8 cellular contexts compared by ENCODE assay signal in the genomic region with DNA sequence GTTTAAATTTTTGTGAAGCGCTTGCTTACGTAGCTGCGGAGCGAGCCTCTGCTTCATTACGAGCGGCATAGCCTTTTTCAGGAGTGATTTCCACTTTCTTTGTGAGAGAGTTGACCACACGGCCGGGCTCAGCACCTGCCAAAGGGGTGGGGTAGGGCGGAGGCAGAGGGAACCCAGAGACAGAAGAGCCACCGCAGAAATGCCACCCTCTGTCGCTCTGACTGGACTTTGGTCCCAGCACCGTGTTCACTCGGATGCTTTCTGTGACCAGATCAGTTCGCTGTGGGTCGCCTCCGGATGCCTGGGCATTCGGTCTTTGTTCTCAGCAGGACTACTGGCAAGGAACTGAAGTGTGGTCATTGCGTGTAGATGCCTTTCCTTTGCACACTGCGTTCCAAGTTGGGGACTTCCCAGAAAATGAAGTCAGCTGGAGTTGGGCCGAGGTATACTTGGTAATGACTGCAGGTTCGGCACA. TPM values are rescaled to one million over a fixed set of nuclear protein-coding genes. Genes with fewer than 3 reads are reported as not detected.
DNase-seq lines count a peak whose midpoint lies in the region; ATAC-seq, FAIRE-seq and TF ChIP-seq lines count a peak whose summit lies in the region.

No MANE protein-coding gene starts in this region.

- H3K27me3 ChIP-seq in endothelial cell of umbilical vein (ENCODE audit: control insufficient read depth in 2 of 2, insufficient read depth in 2 of 2, low read length in 2 of 2) (peaks cover 23 to 34% of the 10 kb centered on the region in 2 experiments), mucosa of rectum (ENCODE audit: control insufficient read depth in 2 of 2, insufficient read depth in 2 of 2, low read length in 2 of 2) (peaks cover 0 to 3% of the 10 kb centered on the region in 2 donors)

- H3K4me1 ChIP-seq in endothelial cell of umbilical vein (ENCODE audit: control insufficient read depth, extremely low read depth, insufficient read depth, low read length) (no peaks in the 10 kb centered on the region), mucosa of rectum (ENCODE audit: control insufficient read depth in 2 of 2, insufficient read depth in 2 of 2, low read length in 2 of 2) (no peaks in the 10 kb centered on the region), urinary bladder (ENCODE audit: insufficient read depth) (no peaks in the 10 kb centered on the region)

- no peaks in the 10 kb centered on the region for H3K9me3 ChIP-seq in endothelial cell of umbilical vein (replicated peaks; ENCODE audit: control insufficient read depth, insufficient read depth, low read length)
- no peaks in the 10 kb centered on the region for H3K9me3 ChIP-seq in mucosa of rectum (ENCODE audit: control insufficient read depth in 2 of 2, low read length in 2 of 2)

- no peak for FAIRE-seq in endothelial cell of umbilical vein (lab: Jason Lieb, UNC)

- ATAC-seq in GM19023 (IDR thresholded peaks at IDR 0.05; ENCODE audit: unreplicated experiment) = no peak

- H3K9ac ChIP-seq in endothelial cell of umbilical vein (replicated peaks; ENCODE audit: extremely low read depth, insufficient read depth, low read length) = no peak overlapping the region
- H3K9ac ChIP-seq in mucosa of rectum (ENCODE audit: low read depth in 1 of 2, low read length in 2 of 2) = no peak overlapping the region

- intact Hi-C loops in endothelial cell of umbilical vein (cut with micrococcal nuclease) = no loop called here

- H3K79me2 ChIP-seq in endothelial cell of umbilical vein (ENCODE audit: control insufficient read depth, insufficient read depth, low read length) = no peaks in the 10 kb centered on the region

- no peak for TF ChIP-seq POLR2A in endothelial cell of umbilical vein (IDR thresholded peaks at IDR 0.05; ENCODE audit: low read depth, low read length)

- dilution Hi-C loops in endothelial cell of umbilical vein (cut with MboI; ENCODE audit: extremely low pct_ligation_motif_present, low sequenced_read_pairs) = no loop called here

- no peaks in the 10 kb centered on the region for H3K36me3 ChIP-seq in endothelial cell of umbilical vein (ENCODE audit: control insufficient read depth in 2 of 2, extremely low read depth in 1 of 2, insufficient read depth in 2 of 2, low read length in 2 of 2)
- no peaks in the 10 kb centered on the region for H3K36me3 ChIP-seq in mucosa of rectum (ENCODE audit: control insufficient read depth in 2 of 2, insufficient read depth in 2 of 2, low read length in 2 of 2)
- no peaks in the 10 kb centered on the region for H3K36me3 ChIP-seq in urinary bladder (ENCODE audit: insufficient read depth)

- H4K20me1 ChIP-seq in endothelial cell of umbilical vein (replicated peaks; ENCODE audit: control insufficient read depth, extremely low read depth, insufficient read depth, low read length) = no peaks in the 10 kb centered on the region

- no peak overlapping the region for H3K4me3 ChIP-seq in endothelial cell of umbilical vein (replicated peaks in 1 of 3; ENCODE audit: insufficient read depth in 1 of 3, low read depth in 1 of 3, low read length in 3 of 3)
- peak overlapping the region; percentile 42 to 56 for H3K4me3 ChIP-seq in mucosa of rectum (ENCODE audit: low read length in 2 of 2)
- H3K4me3 ChIP-seq in urinary bladder (ENCODE audit: low read depth, low read length) = peak overlapping the region; percentile 37

- CTCF ChIA-PET in endothelial cell of umbilical vein (lab: Charles Lee) = interaction anchor here (2.2 kb wide), 1 partner anchor 205 kb away, joined by 5 read pairs; no protein-coding TSS in a partner anchor

- 8% methylated on average over 21 of the region's 21 CpGs for WGBS in urinary bladder

- peak overlapping the region; percentile 68 for H2AFZ ChIP-seq in endothelial cell of umbilical vein (ENCODE audit: low read depth, low read length)

- H3K27ac ChIP-seq in endothelial cell of umbilical vein (ENCODE audit: insufficient read depth, low read depth, low read length) = no peak overlapping the region
- H3K27ac ChIP-seq in mucosa of rectum (ENCODE audit: low read depth in 2 of 2, low read length in 2 of 2) = no peak overlapping the region
- no peak overlapping the region for H3K27ac ChIP-seq in urinary bladder (ENCODE audit: low read depth)

- POLR2A ChIA-PET in endothelial cell of umbilical vein (lab: Charles Lee) = no interaction called here

- H3K9me1 ChIP-seq in endothelial cell of umbilical vein (replicated peaks; ENCODE audit: control insufficient read depth, extremely low read depth, insufficient read depth, low read length) = no peaks in the 10 kb centered on the region

- DNase-seq in NCI-H82 (lab: John Stamatoyannopoulos, UW) = peak; percentile 53
- DNase-seq in NCI-H82 treated with DMSO at 0.1 percent for 48 hours (lab: John Stamatoyannopoulos, UW; ENCODE audit: unreplicated experiment) = no peak
- no peak for DNase-seq in endothelial cell of umbilical vein (ENCODE audit: low read depth, low spot score)
- DNase-seq in DMS153 (lab: John Stamatoyannopoulos, UW) = no peak
- no peak for DNase-seq in activated CD8-positive, alpha-beta memory T cell treated with anti-CD3 and anti-CD28 coated beads, Interleukin-2, amount 50 U/mL, for 4 hours

- no TSS peak for BruUV-seq in endothelial cell of umbilical vein (replicated peaks; lab: Mats Ljungman, UMichigan)

- H3K4me2 ChIP-seq in endothelial cell of umbilical vein (ENCODE audit: insufficient read depth, low read length) = peak overlapping the region; percentile 35

- TF ChIP-seq CTCF in endothelial cell of umbilical vein (IDR thresholded peaks at IDR 0.05; ENCODE audit: extremely low read depth in 1 of 2, insufficient read depth in 1 of 2, low read depth in 1 of 2, low read length in 2 of 2) = no peak

TF ChIP-seq in endothelial cell of umbilical vein, 7 proteins besides CTCF, POLR2A, EP300 and RAD21:
- TF ChIP-seq MAX (IDR thresholded peaks at IDR 0.05; ENCODE audit: insufficient read depth, insufficient read length) (no peak), FOS (IDR thresholded peaks at IDR 0.05; ENCODE audit: borderline replicate concordance, insufficient read depth, low read length) (no peak), EZH2 (IDR thresholded peaks at IDR 0.05; ENCODE audit: borderline replicate concordance, low read depth, low read length, severe bottlenecking) (no peak), GATA2 (IDR thresholded peaks at IDR 0.05; ENCODE audit: insufficient read depth, insufficient read length, low read depth, low read length) (no peak), MYC (IDR thresholded peaks at IDR 0.05; ENCODE audit: low read depth, low read length) (no peak), JUN (IDR thresholded peaks at IDR 0.05; ENCODE audit: borderline replicate concordance, insufficient read depth, insufficient read length, low read depth) (no peak), POLR2AphosphoS5 (IDR thresholded peaks at IDR 0.05; ENCODE audit: insufficient read depth, low read depth, low read length) (no peak)
TF ChIP-seq in endothelial cell of umbilical vein: peak in this region for 0.

RNA-seq across cellular contexts. Expression of gene CHODL, which starts 0.9 kb away (rescaled TPM):
- total RNA-seq in endothelial cell of umbilical vein (not detected in 2 replicates), urinary bladder (31.8 TPM)
- polyA plus RNA-seq in endothelial cell of umbilical vein (not detected in 2 replicates), urinary bladder (1.4 TPM)
- not detected in 2 replicates for polyA plus RNA-seq in endothelial cell of umbilical vein (2011; cell fraction: cytosol; rRNA removed)
- not detected in 2 replicates for polyA plus RNA-seq in endothelial cell of umbilical vein (2011; cell fraction: nucleus; rRNA removed)
- not detected in 2 replicates for polyA plus RNA-seq in endothelial cell of umbilical vein (2012)
- not detected in 2 replicates for polyA minus RNA-seq in endothelial cell of umbilical vein
- not detected for polyA minus RNA-seq in endothelial cell of umbilical vein (2011; cell fraction: cytosol; rRNA and poly(A)+ RNA removed)
- not detected in 2 replicates for polyA minus RNA-seq in endothelial cell of umbilical vein (2011; cell fraction: nucleus; rRNA and poly(A)+ RNA removed)

Comparison
In these comparisons a context has a peak if more than half of its experiments do, and no peak if none do; other contexts are left out.
1. H3K4me3 ChIP-seq: peak in mucosa of rectum (2 of 2) and urinary bladder (single experiment); none in endothelial cell of umbilical vein (0 of 3).
2. RNA of gene CHODL, which starts 0.9 kb away (total RNA-seq): 31.8 TPM in urinary bladder (single experiment); not detected in endothelial cell of umbilical vein; every median in the first group is over 10 times any median in the second.